ENCODE assay signal across 8 cellular contexts in genomic region chrX:3713937-3714434, GRCh38. TPM values are rescaled to one million over a fixed set of nuclear protein-coding genes. Genes with fewer than 3 reads are reported as not detected.
DNase-seq lines count a peak whose midpoint lies in the region; ATAC-seq, FAIRE-seq and TF ChIP-seq lines count a peak whose summit lies in the region.

No MANE protein-coding gene starts in this region.

- 6% methylated on average over 9 of the region's 15 CpGs for WGBS in K562 (ENCODE audit: insufficient coverage, low coverage, missing lambda C conversion rate)

- peak overlapping the region; percentile 82 for H3K4me2 ChIP-seq in K562 (ENCODE audit: insufficient read depth, low read length)

- in situ Hi-C loops in K562 (cut with MboI): no loop called here

- FAIRE-seq in K562 (lab: Jason Lieb, UNC): no peak

- no peak for TF ChIP-seq RAD21 in K562 (CRISPR knock-in tag; conservative IDR thresholded peaks at IDR 0.05 in 1 of 2, IDR thresholded peaks at IDR 0.05 in 1 of 2)

- intact Hi-C loops in K562 (cut with micrococcal nuclease): loop anchor here (5.0 to 10.0 kb wide), 2 partner anchors 59 to 98 kb away; no protein-coding TSS in a partner anchor

- H3K36me3 ChIP-seq in ACC112 (ENCODE audit: insufficient read depth, low read length) (no peaks in the 10 kb centered on the region), K562 (ENCODE audit: control insufficient read depth, insufficient read depth, low read length) (peaks cover 6% of the 10 kb centered on the region; the same call in 1 of the 3 replicates)

- TF ChIP-seq POLR2A in K562 (conservative IDR thresholded peaks at IDR 0.05): no peak

- CTCF ChIA-PET in K562 (lab: Yijun Ruan, JAX; ENCODE audit: low intra/inter-chr PET ratio): no interaction called here

- H3K4me1 ChIP-seq in ACC112 (ENCODE audit: control insufficient read depth, insufficient read depth, low read length, unreplicated experiment): peaks cover 8% of the 10 kb centered on the region
- peaks cover 3 to 25% of the 10 kb centered on the region in 2 experiments; a peak in 4 of 5 replicates for H3K4me1 ChIP-seq in K562 (replicated peaks in 1 of 2; ENCODE audit: control insufficient read depth in 2 of 2, insufficient read depth in 2 of 2, low read length in 2 of 2)

- H3K9ac ChIP-seq in K562 (ENCODE audit: insufficient read depth in 1 of 2, low read depth in 2 of 2, low read length in 2 of 2): peak overlapping the region; percentile 59 to 93

- H3K79me2 ChIP-seq in ACC112 (ENCODE audit: control insufficient read depth, insufficient read depth, low read length, unreplicated experiment) (peaks cover 12% of the 10 kb centered on the region), K562 (ENCODE audit: control insufficient read depth, insufficient read depth, low read length) (peaks cover 41% of the 10 kb centered on the region)

- H2AFZ ChIP-seq in ACC112 (ENCODE audit: low read length, unreplicated experiment) (peak overlapping the region; percentile 91), K562 (ENCODE audit: low read depth, low read length) (peak overlapping the region; percentile 84)

- H3K4me3 ChIP-seq in ACC112 (ENCODE audit: low read depth, low read length) (peak overlapping the region; percentile 89), K562 (peak overlapping the region; percentile 74)

- BruUV-seq in K562 (replicated peaks; lab: Mats Ljungman, UMichigan): no TSS peak

- no peak for TF ChIP-seq EP300 in K562 (IDR thresholded peaks at IDR 0.05; ENCODE audit: low read length)

- H3K27me3 ChIP-seq in ACC112 (ENCODE audit: insufficient read depth, low read length): no peaks in the 10 kb centered on the region
- no peaks in the 10 kb centered on the region for H3K27me3 ChIP-seq in K562 (ENCODE audit: control insufficient read depth in 2 of 2, insufficient read depth in 2 of 2, low read length in 2 of 2)

- TF ChIP-seq CTCF in K562 (IDR thresholded peaks at IDR 0.05 in 2 of 3, conservative IDR thresholded peaks at IDR 0.05 in 1 of 3; ENCODE audit: insufficient read depth in 2 of 3, low read depth in 1 of 3, low read length in 3 of 3): no peak

- ATAC-seq in HG02885 (IDR thresholded peaks at IDR 0.05; ENCODE audit: poor library complexity, unreplicated experiment) (peak; percentile 14), K562 (peak; percentile 11), HG03108 (IDR thresholded peaks at IDR 0.05; ENCODE audit: unreplicated experiment) (no peak)

- no peak overlapping the region; the same call in 1 of the 2 replicates for H3K27ac ChIP-seq in ACC112 (ENCODE audit: low read depth, low read length)
- H3K27ac ChIP-seq in K562 (ENCODE audit: extremely low read depth, low read depth, low read length): peak overlapping the region; percentile 78; the same call in 2 of the 3 replicates

- DNase-seq in K562 (ENCODE audit: extremely low read depth in 1 of 4, low spot score in 3 of 4) (peak in 1 of 4 experiments; percentile 39), mesenteric fat pad (ENCODE audit: low spot score) (peak; percentile 35), DMS 273 (lab: John Stamatoyannopoulos, UW; ENCODE audit: unreplicated experiment) (no peak), OCI-M2 (lab: John Stamatoyannopoulos, UW; ENCODE audit: unreplicated experiment) (no peak), COLO829 (ENCODE audit: low spot score) (no peak)

- H3K9me3 ChIP-seq in K562 (replicated peaks; ENCODE audit: control insufficient read depth, insufficient read depth, low read depth, low read length): no peaks in the 10 kb centered on the region

- POLR2A ChIA-PET in K562 (lab: Yijun Ruan, JAX): no interaction called here

- no peaks in the 10 kb centered on the region; the same call in 1 of the 2 replicates for H4K20me1 ChIP-seq in K562 (replicated peaks; ENCODE audit: control insufficient read depth, insufficient read depth, low read length)

- H3K9me1 ChIP-seq in K562 (ENCODE audit: control insufficient read depth, insufficient read depth, low read length): no peaks in the 10 kb centered on the region

TF ChIP-seq in K562, 482 proteins besides CTCF, POLR2A, EP300 and RAD21:
- TF ChIP-seq SIN3B (IDR thresholded peaks at IDR 0.05; ENCODE audit: low read depth): no peak
- peak; percentile 6; the same call in 1 of the 2 replicates for TF ChIP-seq GABPA (tag; conservative IDR thresholded peaks at IDR 0.05; ENCODE audit: low read depth)
- TF ChIP-seq, protein P1, sequence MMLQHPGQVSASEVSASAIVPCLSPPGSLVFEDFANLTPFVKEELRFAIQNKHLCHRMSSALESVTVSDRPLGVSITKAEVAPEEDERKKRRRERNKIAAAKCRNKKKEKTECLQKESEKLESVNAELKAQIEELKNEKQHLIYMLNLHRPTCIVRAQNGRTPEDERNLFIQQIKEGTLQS (IDR thresholded peaks at IDR 0.05): no peak
- TF ChIP-seq, protein P1 (CRISPR knock-in tag; conservative IDR thresholded peaks at IDR 0.05): no peak
- no peak for TF ChIP-seq ILK (tag; IDR thresholded peaks at IDR 0.05; ENCODE audit: borderline replicate concordance, low read depth)
- TF ChIP-seq PHB2 (IDR thresholded peaks at IDR 0.05; ENCODE audit: low read depth): no peak

RNA-seq across cellular contexts. Expression of gene PRKX, which starts 0.5 kb away (rescaled TPM):
- 42.6 and 68.8 TPM in 2 replicates for total RNA-seq in K562 (2011; cell fraction: chromatin; rRNA removed; ENCODE audit: low replicate concordance)
- 19.3 and 28.0 TPM in 2 replicates for total RNA-seq in K562 (2011; cell fraction: nucleolus; rRNA removed)
- total RNA-seq in K562 (2011; cell fraction: nucleoplasm; rRNA removed): 27.3 and 31.7 TPM in 2 replicates
- 14.0 and 20.6 TPM in 2 replicates for total RNA-seq in K562 (2014; rRNA removed)
- 27.1 and 27.7 TPM in 2 replicates for total RNA-seq in K562 (2014; rRNA removed; fragmentation: Illumina TruSeq; extraction: Trizol)
- total RNA-seq in K562 (2015; rRNA removed; fragmentation: Illumina TruSeq; extraction: Trizol): 22.0 and 23.7 TPM in 2 replicates
- 28.6 and 29.4 TPM in 2 replicates for total RNA-seq in K562 (2021)
- 16.1 and 23.8 TPM in 2 replicates for polyA plus RNA-seq in K562 (2011; rRNA removed)
- polyA plus RNA-seq in K562 (2011; cell fraction: cytosol; rRNA removed): 7.5 and 10.7 TPM in 2 replicates
- 7.4 and 10.8 TPM in 2 replicates for polyA plus RNA-seq in K562 (2011; cell fraction: nucleus; rRNA removed)
- polyA plus RNA-seq in K562 (2012): 12.1 and 16.4 TPM in 2 replicates
- polyA plus RNA-seq in K562 (2014; fragmentation: Illumina TruSeq; extraction: Trizol): 23.6 and 26.1 TPM in 2 replicates
- 1 to 10 TPM; 3.3 to 4.5 TPM for polyA plus RNA-seq in K562 (2014; fragmentation: Nextera tagmentation; extraction: Ambion mirVana)
- polyA plus RNA-seq in K562 (2014; rRNA removed): 17.0 and 21.9 TPM in 2 replicates
- 20.5 and 30.4 TPM in 2 replicates for polyA minus RNA-seq in K562 (2011; rRNA and poly(A)+ RNA removed)
- 11.7 and 14.1 TPM in 2 replicates for polyA minus RNA-seq in K562 (2011; cell fraction: cytosol; rRNA and poly(A)+ RNA removed)
- polyA minus RNA-seq in K562 (2011; cell fraction: nucleus; rRNA and poly(A)+ RNA removed): 11.3 and 11.8 TPM in 2 replicates
- 23.1 TPM for total RNA-seq in mesenteric fat pad
